26 cellular contexts compared by ENCODE assay signal in the genomic region with DNA sequence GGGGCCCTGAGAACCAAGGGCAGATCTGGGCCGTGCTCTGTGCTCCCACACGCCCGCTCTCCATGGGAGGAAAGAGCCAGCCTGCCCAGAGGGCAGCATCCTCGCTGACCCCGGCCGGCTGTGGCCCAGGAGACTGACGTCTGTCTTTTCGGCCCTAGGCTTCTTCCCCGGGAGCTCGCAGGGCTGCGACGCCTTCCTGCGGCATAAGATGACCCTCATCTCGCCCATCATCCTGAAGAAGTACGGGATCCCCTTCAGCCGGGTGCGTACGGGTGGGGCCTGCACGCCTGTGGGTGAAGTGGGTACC.
"Had no signal": no experiment of that assay in that cellular context is flagged by ENCODE, and none has a peak within 500 bp of the region (broad histone marks: within the 10 kb centered on the region; RNA-seq: fewer than 3 reads in every experiment).

No MANE protein-coding gene starts in this region.

- H3K27ac Mint-ChIP-seq: activated CD4-positive, alpha-beta memory T cell treated with anti-CD3 and anti-CD28 coated beads for 36 hours; activated naive CD8-positive, alpha-beta T cell treated with anti-CD3 and anti-CD28 coated beads for 36 hours; activated T-cell treated with anti-CD3 and anti-CD28 coated beads, Interleukin-2, amount 50 U/mL, for 72 hours; activated T-helper 17 cell treated with anti-CD3 and anti-CD28 coated beads, Interleukin-2, amount 50 U/mL, for 72 hours had no signal

- ATAC-seq: activated T-helper 17 cell treated with anti-CD3 and anti-CD28 coated beads, Interleukin-2, amount 50 U/mL, for 72 hours; Panc1 had no signal

- H3K4me3 Mint-ChIP-seq: activated CD4-positive, alpha-beta memory T cell treated with anti-CD3 and anti-CD28 coated beads for 36 hours; activated naive CD8-positive, alpha-beta T cell treated with anti-CD3 and anti-CD28 coated beads for 36 hours; activated T-cell treated with anti-CD3 and anti-CD28 coated beads, Interleukin-2, amount 50 U/mL, for 72 hours; activated T-helper 17 cell treated with anti-CD3 and anti-CD28 coated beads, Interleukin-2, amount 50 U/mL, for 72 hours had no signal

- DNase-seq: activated CD4-positive, alpha-beta memory T cell treated with anti-CD3 and anti-CD28 coated beads for 36 hours; activated CD4-positive, alpha-beta T cell treated with anti-CD3 and anti-CD28 coated beads for 4 hours; activated CD4-positive, alpha-beta T cell treated with anti-CD3 and anti-CD28 coated beads, Interleukin-2, amount 50 U/mL, for 1 hour; activated effector memory CD4-positive, alpha-beta T cell treated with anti-CD3 and anti-CD28 coated beads, Interleukin-2, amount 50 U/mL, for 16 hours; activated naive CD4-positive, alpha-beta T cell; activated naive CD4-positive, alpha-beta T cell treated with anti-CD3 and anti-CD28 coated beads, Interleukin-2, amount 50 U/mL, for 16 hours; activated naive CD8-positive, alpha-beta T cell treated with anti-CD3 and anti-CD28 coated beads for 36 hours; activated T-cell treated with anti-CD3 and anti-CD28 coated beads, Interleukin-2, amount 50 U/mL, for 72 hours; amniotic stem cell; aorta; brain microvascular endothelial cell; Kasumi-1; KG1; MG63; NCI-H1048; NCI-H1105 treated with DMSO at 0.1 percent for 48 hours; NCI-H1436; NCI-H1694 treated with DMSO at 0.1 percent for 48 hours; NCI-H2029; NCI-H345; NCI-H524 treated with DMSO at 0.1 percent for 48 hours; SHP77; SJCRH30; T1000 had no signal

- H3K4me1 Mint-ChIP-seq: activated T-helper 17 cell treated with anti-CD3 and anti-CD28 coated beads, Interleukin-2, amount 50 U/mL, for 72 hours had no signal

- H3K27me3 Mint-ChIP-seq: activated CD4-positive, alpha-beta memory T cell treated with anti-CD3 and anti-CD28 coated beads for 36 hours; activated naive CD8-positive, alpha-beta T cell treated with anti-CD3 and anti-CD28 coated beads for 36 hours; activated T-helper 17 cell treated with anti-CD3 and anti-CD28 coated beads, Interleukin-2, amount 50 U/mL, for 72 hours had no signal

- H3K9me3 Mint-ChIP-seq: activated CD4-positive, alpha-beta memory T cell treated with anti-CD3 and anti-CD28 coated beads for 36 hours; activated naive CD8-positive, alpha-beta T cell treated with anti-CD3 and anti-CD28 coated beads for 36 hours; activated T-cell treated with anti-CD3 and anti-CD28 coated beads, Interleukin-2, amount 50 U/mL, for 72 hours; activated T-helper 17 cell treated with anti-CD3 and anti-CD28 coated beads, Interleukin-2, amount 50 U/mL, for 72 hours had no signal

- H3K36me3 Mint-ChIP-seq: activated naive CD8-positive, alpha-beta T cell treated with anti-CD3 and anti-CD28 coated beads for 36 hours had no signal
